25 cellular contexts compared by ENCODE assay signal in genomic region chr6:3265671-3266070, GRCh38. TPM values are rescaled to one million over a fixed set of nuclear protein-coding genes. Genes with fewer than 3 reads are reported as not detected.
DNase-seq lines count a peak whose midpoint lies in the region; ATAC-seq, FAIRE-seq and TF ChIP-seq lines count a peak whose summit lies in the region.
"Had no signal": no experiment of that assay in that cellular context is flagged by ENCODE, and none has a peak within 500 bp of the region (broad histone marks: within the 10 kb centered on the region; RNA-seq: fewer than 3 reads in every experiment).

No MANE protein-coding gene starts in this region.

- H3K79me2 ChIP-seq in HepG2 (ENCODE audit: insufficient read depth, low read length), result peaks cover 36% of the 10 kb centered on the region

- H3K4ac ChIP-seq in mesenchymal stem cell (ENCODE audit: low read depth in 1 of 2, low read length in 2 of 2), result no peak overlapping the region

- H2BK12ac ChIP-seq in mesenchymal stem cell (ENCODE audit: low read length in 2 of 2), result no peak overlapping the region

- no peak overlapping the region for H2BK120ac ChIP-seq in mesenchymal stem cell (ENCODE audit: low read depth, low read length)

- ATAC-seq in HepG2, result peak; percentile 17
- no peak for ATAC-seq in right lobe of liver
- no peak for ATAC-seq in naive thymus-derived CD8-positive, alpha-beta T cell

- no peak overlapping the region for H2BK5ac ChIP-seq in mesenchymal stem cell (ENCODE audit: low read depth, low read length, poor library complexity, severe bottlenecking)

- POLR2A ChIA-PET in HepG2 (lab: Yijun Ruan, JAX), result no interaction called here
- POLR2A ChIA-PET in naive thymus-derived CD8-positive, alpha-beta T cell (lab: Charles Lee), result no interaction called here

- no peak overlapping the region for H3K14ac ChIP-seq in mesenchymal stem cell (ENCODE audit: low read length in 2 of 2)

- H2AFZ ChIP-seq in HepG2 (ENCODE audit: low read length), result no peak overlapping the region
- no peak overlapping the region for H2AFZ ChIP-seq in mesenchymal stem cell (ENCODE audit: low read depth, low read length)

- no peak overlapping the region for H2AK5ac ChIP-seq in mesenchymal stem cell (ENCODE audit: low read length, severe bottlenecking)

- intact Hi-C loops in HepG2 (cut with micrococcal nuclease; ENCODE audit: unreplicated experiment), result no loop called here
- intact Hi-C loops in right lobe of liver (cut with DNase I), result no loop called here

- H3K18ac ChIP-seq in mesenchymal stem cell (ENCODE audit: low read depth in 1 of 2, low read length in 2 of 2), result no peak overlapping the region

- peak overlapping the region in 1 of 10 donors; percentile 66 for H3K27ac Mint-ChIP-seq in naive thymus-derived CD8-positive, alpha-beta T cell
- H3K27ac Mint-ChIP-seq: B cell, HFFc6 had no signal

- no TSS peak for BruUV-seq in HepG2 (replicated peaks; lab: Mats Ljungman, UMichigan)

- no peak for TF ChIP-seq EP300 in HepG2 (IDR thresholded peaks at IDR 0.05; ENCODE audit: low read depth in 2 of 2, low read length in 2 of 2)
- TF ChIP-seq EP300 in HepG2 (CRISPR knock-in tag; IDR thresholded peaks at IDR 0.05; ENCODE audit: borderline replicate concordance), result no peak

- FAIRE-seq in HepG2 (lab: Jason Lieb, UNC), result no peak
- FAIRE-seq: A204.1, D721Med, H54, RCC 7860 had no signal

- H4K91ac ChIP-seq in mesenchymal stem cell (ENCODE audit: low read length), result no peak overlapping the region

- H3K9ac ChIP-seq in HepG2 (ENCODE audit: insufficient read depth, low read depth, low read length) (no peak overlapping the region), mesenchymal stem cell (ENCODE audit: low read length) (no peak overlapping the region)

- H3K36me3 Mint-ChIP-seq in naive thymus-derived CD8-positive, alpha-beta T cell, result peaks cover 0 to 58% (median 9%) of the 10 kb centered on the region in 3 donors

- no peaks in the 10 kb centered on the region for H3K9me3 Mint-ChIP-seq in naive thymus-derived CD8-positive, alpha-beta T cell
- H3K9me3 Mint-ChIP-seq: CD14-positive monocyte, HFFc6 had no signal

- no peak for TF ChIP-seq CTCF in HepG2 (CRISPR knock-in tag; IDR thresholded peaks at IDR 0.05)
- no peak for TF ChIP-seq CTCF in right lobe of liver (IDR thresholded peaks at IDR 0.05)

- H4K8ac ChIP-seq in mesenchymal stem cell (ENCODE audit: low read length), result peak overlapping the region; percentile 19

- DNase-seq in HepG2 (ENCODE audit: low spot score), result no peak
- DNase-seq in right lobe of liver, result no peak
- DNase-seq in SJCRH30, result peak; percentile 65 to 75
- no peak for DNase-seq in mesenchymal stem cell
- no peak for DNase-seq in T-helper 1 cell
- DNase-seq in naive thymus-derived CD8-positive, alpha-beta T cell, result no peak
- no peak for DNase-seq in NAMALWA (ENCODE audit: low spot score)
- DNase-seq: DMS53, EL, GF-D8, HFFc6, KG1, NCI-H1694 treated with DMSO at 0.1 percent for 48 hours, NCI-H2081 treated with DMSO at 0.1 percent for 48 hours, NCI-H774, OCI-M1, SW 1271, T-helper 2 cell had no signal

- peaks cover 24% of the 10 kb centered on the region for H3K4me1 ChIP-seq in HepG2 (ENCODE audit: insufficient read depth, low read length)
- peaks cover 0 to 21% (median 9%) of the 10 kb centered on the region in 4 donors for H3K4me1 ChIP-seq in right lobe of liver
- peaks cover 26% of the 10 kb centered on the region for H3K4me1 ChIP-seq in SJCRH30
- peaks cover 13% of the 10 kb centered on the region for H3K4me1 ChIP-seq in mesenchymal stem cell (ENCODE audit: control insufficient read depth, insufficient read depth, low read depth, low read length)

- no peak overlapping the region for H3K23ac ChIP-seq in mesenchymal stem cell (ENCODE audit: low read length in 2 of 2)

- H3K4me3 Mint-ChIP-seq in naive thymus-derived CD8-positive, alpha-beta T cell, result no peak overlapping the region
- H3K4me3 Mint-ChIP-seq: B cell, CD14-positive monocyte, HFFc6 had no signal

- H3K9me3 ChIP-seq in HepG2 (ENCODE audit: low read length) (no peaks in the 10 kb centered on the region), right lobe of liver (no peaks in the 10 kb centered on the region), SJCRH30 (replicated peaks) (no peaks in the 10 kb centered on the region), mesenchymal stem cell (ENCODE audit: control insufficient read depth, low read length) (no peaks in the 10 kb centered on the region)

- H3K36me3 ChIP-seq in HepG2 (replicated peaks in 1 of 2; ENCODE audit: control insufficient read depth in 1 of 2, insufficient read depth in 2 of 2, low read length in 2 of 2), result peaks cover 23 to 51% of the 10 kb centered on the region in 2 experiments
- H3K36me3 ChIP-seq in right lobe of liver, result peaks cover 0 to 14% (median under 1%) of the 10 kb centered on the region in 4 donors
- H3K36me3 ChIP-seq in SJCRH30, result peaks cover 5% of the 10 kb centered on the region
- peaks cover 53 to 58% of the 10 kb centered on the region in 2 experiments for H3K36me3 ChIP-seq in mesenchymal stem cell (ENCODE audit: control insufficient read depth in 1 of 2, insufficient read depth in 2 of 2, low read depth in 1 of 2, low read length in 2 of 2)

- no peak overlapping the region for H3K4me3 ChIP-seq in HepG2 (replicated peaks in 1 of 3; ENCODE audit: insufficient read depth in 1 of 3, low read depth in 2 of 3, low read length in 3 of 3)
- H3K4me3 ChIP-seq in right lobe of liver, result no peak overlapping the region
- H3K4me3 ChIP-seq in SJCRH30, result no peak overlapping the region
- H3K4me3 ChIP-seq in mesenchymal stem cell (ENCODE audit: insufficient read depth in 1 of 2, low read depth in 1 of 2, low read length in 2 of 2), result no peak overlapping the region
- H3K4me3 ChIP-seq: SK-N-MC had no signal

- no peak overlapping the region for H3K27ac ChIP-seq in HepG2 (ENCODE audit: extremely low read length, insufficient read depth, low read length)
- no peak overlapping the region for H3K27ac ChIP-seq in right lobe of liver
- H3K27ac ChIP-seq in SJCRH30, result peak overlapping the region; percentile 46
- no peak overlapping the region for H3K27ac ChIP-seq in mesenchymal stem cell (ENCODE audit: low read length, poor library complexity, severe bottlenecking)
- H3K27ac ChIP-seq: SK-N-MC had no signal

- peaks cover 61% of the 10 kb centered on the region for H3K79me1 ChIP-seq in mesenchymal stem cell (replicated peaks; ENCODE audit: low read length, poor library complexity, severe bottlenecking)

- TF ChIP-seq POLR2A in HepG2 (IDR thresholded peaks at IDR 0.05; ENCODE audit: insufficient read depth in 1 of 2, low read depth in 2 of 2, low read length in 2 of 2) (no peak), right lobe of liver (IDR thresholded peaks at IDR 0.05) (no peak)

- peaks cover 31 to 74% (median 58%) of the 10 kb centered on the region in 4 donors for H3K4me1 Mint-ChIP-seq in naive thymus-derived CD8-positive, alpha-beta T cell

- TF ChIP-seq RAD21 in HepG2 (CRISPR knock-in tag; IDR thresholded peaks at IDR 0.05), result no peak

- 76% methylated on average over 9 of the region's 9 CpGs for WGBS in HepG2 (ENCODE audit: low lambda C conversion rate)
- whole genome bisulfite sequencing in right lobe of liver (ENCODE audit: insufficient coverage, low coverage, low lambda C conversion rate, missing lambda C conversion rate), result 62% methylated on average over 7 of the region's 9 CpGs
- whole genome bisulfite sequencing in mesenchymal stem cell, result 70% methylated on average over 9 of the region's 9 CpGs

- H3K27me3 Mint-ChIP-seq in naive thymus-derived CD8-positive, alpha-beta T cell, result no peaks in the 10 kb centered on the region
- H3K27me3 Mint-ChIP-seq: B cell had no signal

- H3K27me3 ChIP-seq in HepG2 (ENCODE audit: control insufficient read depth in 1 of 2, insufficient read depth in 2 of 2, low read length in 2 of 2) (no peaks in the 10 kb centered on the region), right lobe of liver (no peaks in the 10 kb centered on the region), SJCRH30 (no peaks in the 10 kb centered on the region), mesenchymal stem cell (ENCODE audit: control insufficient read depth in 1 of 2, insufficient read depth in 1 of 2, low read length in 2 of 2) (no peaks in the 10 kb centered on the region)

- H4K20me1 ChIP-seq in HepG2 (ENCODE audit: insufficient read depth, low read length), result peaks cover 21% of the 10 kb centered on the region

- H2BK15ac ChIP-seq in mesenchymal stem cell (ENCODE audit: low read depth, poor library complexity, severe bottlenecking), result no peak overlapping the region

- in situ Hi-C loops in HepG2 (cut with HindIII; ENCODE audit: extremely low pct_ligation_motif_present, low pct_unique_long_range_greater_than_20kb), result no loop called here

- CTCF ChIA-PET in HepG2 (lab: Yijun Ruan, JAX; ENCODE audit: low intra/inter-chr PET ratio, low total read pairs), result no interaction called here

- H3K4me2 ChIP-seq in HepG2 (ENCODE audit: low read depth, low read length) (no peak overlapping the region), mesenchymal stem cell (ENCODE audit: low read length, poor library complexity, severe bottlenecking) (no peak overlapping the region)

RNA-seq across cellular contexts. Expression of gene PSMG4, which starts 6.9 kb away (rescaled TPM):
- 24.5 and 32.8 TPM in 2 replicates for total RNA-seq in HepG2 (2016; rRNA removed; fragmentation: Illumina TruSeq; extraction: Trizol)
- 43.3 and 56.1 TPM in 2 replicates for total RNA-seq in HepG2 (2016; cell fraction: cytosol; rRNA removed; fragmentation: Illumina TruSeq; extraction: Trizol; ENCODE audit: low read depth)
- total RNA-seq in HepG2 (2016; cell fraction: insoluble cytoplasmic fraction; rRNA removed; fragmentation: Illumina TruSeq; extraction: Trizol), result 26.0 and 30.5 TPM in 2 replicates
- 33.3 and 46.1 TPM in 2 replicates for total RNA-seq in HepG2 (2016; cell fraction: membrane; rRNA removed; fragmentation: Illumina TruSeq; extraction: Trizol)
- total RNA-seq in HepG2 (2016; cell fraction: nucleus; rRNA removed; fragmentation: Illumina TruSeq; extraction: Trizol), result 22.5 and 24.0 TPM in 2 replicates
- 28.5 and 32.8 TPM in 2 replicates for polyA plus RNA-seq in HepG2 (2011; rRNA removed)
- polyA plus RNA-seq in HepG2 (2011; cell fraction: cytosol; rRNA removed), result 24.5 and 48.7 TPM in 2 replicates
- 39.7 and 47.3 TPM in 2 replicates for polyA plus RNA-seq in HepG2 (2011; cell fraction: nucleus; rRNA removed)
- 24.7 TPM in 2 replicates for polyA plus RNA-seq in HepG2 (2012)
- 40.0 and 56.6 TPM in 2 replicates for polyA plus RNA-seq in HepG2 (2016; cell fraction: cytosol; fragmentation: Illumina TruSeq; extraction: Trizol; ENCODE audit: low read depth)
- 25.9 and 30.2 TPM in 2 replicates for polyA plus RNA-seq in HepG2 (2016; cell fraction: insoluble cytoplasmic fraction; fragmentation: Illumina TruSeq; extraction: Trizol; ENCODE audit: low read depth)
- polyA plus RNA-seq in HepG2 (2016; cell fraction: membrane; fragmentation: Illumina TruSeq; extraction: Trizol; ENCODE audit: low read depth), result 27.5 and 37.6 TPM in 2 replicates
- polyA plus RNA-seq in HepG2 (2016; cell fraction: nucleus; fragmentation: Illumina TruSeq; extraction: Trizol; ENCODE audit: insufficient read depth, low read depth), result 36.5 and 39.2 TPM in 2 replicates
- 28.6 and 43.2 TPM in 2 replicates for polyA minus RNA-seq in HepG2 (2011; rRNA and poly(A)+ RNA removed; ENCODE audit: low replicate concordance)
- polyA minus RNA-seq in HepG2 (2011; cell fraction: cytosol; rRNA and poly(A)+ RNA removed), result 12.1 and 14.2 TPM in 2 replicates
- 23.0 and 28.2 TPM in 2 replicates for polyA minus RNA-seq in HepG2 (2011; cell fraction: nucleus; rRNA and poly(A)+ RNA removed)
- total RNA-seq in right lobe of liver, result 10 to 100 TPM in 5 of 6 experiments, 1 to 10 TPM in 1; 9.4 to 15.4 (median 11.0) TPM
- 10.1 and 11.0 TPM in 2 replicates for total RNA-seq in SJCRH30 (2014; rRNA removed; shearing (Covaris generic))
- 24.6 TPM for polyA plus RNA-seq in mesenchymal stem cell (2013, experiment 1 of 2)
- polyA plus RNA-seq in mesenchymal stem cell (2013, experiment 2 of 2), result 26.0 TPM
- 10 to 100 TPM; 39.2 to 39.4 TPM for total RNA-seq in naive thymus-derived CD8-positive, alpha-beta T cell
- 10 to 100 TPM; 66.4 to 69.4 (median 67.2) TPM for polyA plus RNA-seq in naive thymus-derived CD8-positive, alpha-beta T cell

RNA-seq across cellular contexts. Expression of gene TUBB2B, which starts 38.2 kb away (rescaled TPM):
- total RNA-seq in HepG2 (2016; rRNA removed; fragmentation: Illumina TruSeq; extraction: Trizol), result 9.3 and 10.3 TPM in 2 replicates
- 4.4 and 4.7 TPM in 2 replicates for total RNA-seq in HepG2 (2016; cell fraction: cytosol; rRNA removed; fragmentation: Illumina TruSeq; extraction: Trizol; ENCODE audit: low read depth)
- total RNA-seq in HepG2 (2016; cell fraction: insoluble cytoplasmic fraction; rRNA removed; fragmentation: Illumina TruSeq; extraction: Trizol), result 7.4 and 10.0 TPM in 2 replicates
- 7.0 TPM in 2 replicates for total RNA-seq in HepG2 (2016; cell fraction: membrane; rRNA removed; fragmentation: Illumina TruSeq; extraction: Trizol)
- total RNA-seq in HepG2 (2016; cell fraction: nucleus; rRNA removed; fragmentation: Illumina TruSeq; extraction: Trizol), result 4.2 TPM in 2 replicates
- polyA plus RNA-seq in HepG2 (2011; rRNA removed), result 23.6 and 39.5 TPM in 2 replicates
- 33.6 and 35.1 TPM in 2 replicates for polyA plus RNA-seq in HepG2 (2011; cell fraction: cytosol; rRNA removed)
- polyA plus RNA-seq in HepG2 (2011; cell fraction: nucleus; rRNA removed), result 20.7 and 31.9 TPM in 2 replicates
- 18.7 and 50.4 TPM in 2 replicates for polyA plus RNA-seq in HepG2 (2012)
- polyA plus RNA-seq in HepG2 (2016; cell fraction: cytosol; fragmentation: Illumina TruSeq; extraction: Trizol; ENCODE audit: low read depth), result 3.0 and 3.6 TPM in 2 replicates
- 8.6 and 11.7 TPM in 2 replicates for polyA plus RNA-seq in HepG2 (2016; cell fraction: insoluble cytoplasmic fraction; fragmentation: Illumina TruSeq; extraction: Trizol; ENCODE audit: low read depth)
- 4.9 and 7.1 TPM in 2 replicates for polyA plus RNA-seq in HepG2 (2016; cell fraction: membrane; fragmentation: Illumina TruSeq; extraction: Trizol; ENCODE audit: low read depth)
- 6.5 and 6.8 TPM in 2 replicates for polyA plus RNA-seq in HepG2 (2016; cell fraction: nucleus; fragmentation: Illumina TruSeq; extraction: Trizol; ENCODE audit: insufficient read depth, low read depth)
- 39.5 TPM in 1 of 2 replicates, not detected in the other for polyA minus RNA-seq in HepG2 (2011; rRNA and poly(A)+ RNA removed; ENCODE audit: low replicate concordance)
- polyA minus RNA-seq in HepG2 (2011; cell fraction: cytosol; rRNA and poly(A)+ RNA removed), result 20.2 and 27.6 TPM in 2 replicates
- 4.5 and 11.2 TPM in 2 replicates for polyA minus RNA-seq in HepG2 (2011; cell fraction: nucleus; rRNA and poly(A)+ RNA removed)
- total RNA-seq in right lobe of liver, result 1 to 10 TPM; 1.0 to 3.9 (median 2.5) TPM
- total RNA-seq in SJCRH30 (2014; rRNA removed; shearing (Covaris generic)), result 54.1 and 57.9 TPM in 2 replicates
- polyA plus RNA-seq in mesenchymal stem cell (2013, experiment 1 of 2), result 24.5 TPM
- polyA plus RNA-seq in mesenchymal stem cell (2013, experiment 2 of 2), result 25.5 TPM
- not detected for total RNA-seq in naive thymus-derived CD8-positive, alpha-beta T cell
- polyA plus RNA-seq in naive thymus-derived CD8-positive, alpha-beta T cell, result under 1 TPM in 2 of 3 donors, not detected in 1; 0.08 to 0.20 TPM
- total RNA-seq: B cell had no signal

Comparison
In these comparisons a context has a peak if more than half of its experiments do, and no peak if none do; other contexts are left out.
1. DNase-seq: peak in SJCRH30 (2 of 2); none in HepG2 (single experiment), right lobe of liver (0 of 3), mesenchymal stem cell (single experiment), T-helper 1 cell (0 of 5), naive thymus-derived CD8-positive, alpha-beta T cell (0 of 10) and NAMALWA (single experiment).